In genomic region chr6:152720964-152721363, GRCh38 we compare ENCODE assay signal across 22 cellular contexts. TPM values are rescaled to one million over a fixed set of nuclear protein-coding genes. Genes with fewer than 3 reads are reported as not detected.
DNase-seq lines count a peak whose midpoint lies in the region; ATAC-seq, FAIRE-seq and TF ChIP-seq lines count a peak whose summit lies in the region.
"Had no signal": no experiment of that assay in that cellular context is flagged by ENCODE, and none has a peak within 500 bp of the region (broad histone marks: within the 10 kb centered on the region; RNA-seq: fewer than 3 reads in every experiment).

No MANE protein-coding gene starts in this region.

- H3K79me2 ChIP-seq in HCT116 (ENCODE audit: insufficient read depth, low read length), result no peaks in the 10 kb centered on the region
- H3K79me2 ChIP-seq in endothelial cell of umbilical vein (ENCODE audit: control insufficient read depth, insufficient read depth, low read length), result peaks cover 67% of the 10 kb centered on the region

- no peak overlapping the region for H3K27ac ChIP-seq in HCT116 (ENCODE audit: low read depth, low read length)
- H3K27ac ChIP-seq in endothelial cell of umbilical vein (ENCODE audit: insufficient read depth, low read depth, low read length), result peak overlapping the region; percentile 86
- H3K27ac ChIP-seq: gastrocnemius medialis, suprapubic skin had no signal

- no peak for TF ChIP-seq RAD21 in HCT116 (IDR thresholded peaks at IDR 0.05; ENCODE audit: low read depth)

- H3K9ac ChIP-seq in HCT116 (ENCODE audit: low read length) (no peak overlapping the region), endothelial cell of umbilical vein (replicated peaks; ENCODE audit: extremely low read depth, insufficient read depth, low read length) (peak overlapping the region; percentile 25)

- RAD21 ChIA-PET in HCT116 (lab: Charles Lee; ENCODE audit: low non-redundant PET in 1 of 2, low total read pairs in 2 of 2, uncharacterized antibody in 2 of 2, unreplicated experiment in 2 of 2), result no interaction called here

- BruUV-seq in HCT116 (replicated peaks; lab: Mats Ljungman, UMichigan) (no TSS peak), endothelial cell of umbilical vein (replicated peaks; lab: Mats Ljungman, UMichigan) (no TSS peak)

- no peaks in the 10 kb centered on the region for H3K9me2 ChIP-seq in HCT116 (ENCODE audit: insufficient read depth)

- POLR2A ChIA-PET in HCT116 (lab: Charles Lee), result no interaction called here
- POLR2A ChIA-PET in endothelial cell of umbilical vein (lab: Charles Lee), result interaction anchor here (3.2 kb wide), 1 partner anchor 20 kb away, joined by 15 read pairs; no protein-coding TSS in a partner anchor
- POLR2A ChIA-PET in activated CD4-positive, alpha-beta memory T cell treated with anti-CD3 and anti-CD28 coated beads, Interleukin-2, amount 10 ng/mL, durations not matched to agents 7 days and 5 days (lab: Charles Lee), result no interaction called here

- no peaks in the 10 kb centered on the region for H4K20me1 ChIP-seq in HCT116 (ENCODE audit: insufficient read depth)
- H4K20me1 ChIP-seq in endothelial cell of umbilical vein (replicated peaks; ENCODE audit: control insufficient read depth, extremely low read depth, insufficient read depth, low read length), result peaks cover 2% of the 10 kb centered on the region

- H3K4me2 ChIP-seq in HCT116 (ENCODE audit: low read length) (no peak overlapping the region), endothelial cell of umbilical vein (ENCODE audit: insufficient read depth, low read length) (peak overlapping the region; percentile 12)

- peak; percentile 40 for DNase-seq in HCT116 (ENCODE audit: low read depth, low spot score)
- DNase-seq in RPMI7951 (ENCODE audit: low read depth), result peak; percentile 20
- DNase-seq in endothelial cell of umbilical vein (ENCODE audit: low read depth, low spot score), result peak; percentile 81
- DNase-seq in renal cortical epithelial cell (ENCODE audit: low read depth), result peak; percentile 41
- DNase-seq in stimulated activated effector memory CD8-positive, alpha-beta T cell treated with anti-CD3 and anti-CD28 coated beads, Interleukin-12 subunit alpha, Interleukin-12 subunit beta, amount 100 ng/mL, for 72 hours (ENCODE audit: low spot score in 2 of 2), result no peak
- no peak for DNase-seq in activated CD4-positive, alpha-beta memory T cell treated with anti-CD3 and anti-CD28 coated beads, Interleukin-2, amount 10 ng/mL, durations not matched to agents 7 days and 5 days
- DNase-seq in stimulated activated naive CD8-positive, alpha-beta T cell treated with anti-CD3 and anti-CD28 coated beads, Interleukin-15, amount 100 ng/mL, for 72 hours, result no peak
- DNase-seq: activated CD4-positive, alpha-beta T cell treated with anti-CD3 and anti-CD28 coated beads, Interleukin-2, amount 10 ng/mL, durations not matched to agents 24 days and 14 days; CD4-positive, alpha-beta T cell; DMS153; gastrocnemius medialis; kidney; mesenchymal stem cell; naive thymus-derived CD4-positive, alpha-beta T cell; NK-92 treated with Interleukin-12 subunit alpha and Interleukin-12 subunit beta, amount 100 ng/mL, for 24 hours had no signal

- FAIRE-seq in endothelial cell of umbilical vein (lab: Jason Lieb, UNC), result peak; percentile 59
- FAIRE-seq: GM12878, kidney, TTC549 had no signal

- H3K4me1 Mint-ChIP-seq in stimulated activated effector memory CD8-positive, alpha-beta T cell treated with anti-CD3 and anti-CD28 coated beads, Interleukin-12 subunit alpha, Interleukin-12 subunit beta, amount 100 ng/mL, for 72 hours, result no peaks in the 10 kb centered on the region
- no peaks in the 10 kb centered on the region for H3K4me1 Mint-ChIP-seq in activated CD4-positive, alpha-beta memory T cell treated with anti-CD3 and anti-CD28 coated beads, Interleukin-2, amount 10 ng/mL, durations not matched to agents 7 days and 5 days
- H3K4me1 Mint-ChIP-seq in stimulated activated naive CD8-positive, alpha-beta T cell treated with anti-CD3 and anti-CD28 coated beads, Interleukin-15, amount 100 ng/mL, for 72 hours, result no peaks in the 10 kb centered on the region
- H3K4me1 Mint-ChIP-seq: activated CD4-positive, alpha-beta T cell treated with anti-CD3 and anti-CD28 coated beads, Interleukin-2, amount 10 ng/mL, durations not matched to agents 24 days and 14 days; naive thymus-derived CD4-positive, alpha-beta T cell had no signal

- CTCF ChIA-PET in HCT116 (lab: Charles Lee) (interaction anchor here (1.1 kb wide), 1 partner anchor 15 kb away, joined by 3 read pairs; no protein-coding TSS in a partner anchor), endothelial cell of umbilical vein (lab: Charles Lee) (interaction anchor here (1.1 to 2.8 kb wide), 7 partner anchors 9 to 227 kb away, joined by 3 to 16 read pairs (median 5); no protein-coding TSS in a partner anchor)
- CTCF ChIA-PET in activated CD4-positive, alpha-beta memory T cell treated with anti-CD3 and anti-CD28 coated beads, Interleukin-2, amount 10 ng/mL, durations not matched to agents 7 days and 5 days (lab: Charles Lee), result no interaction called here

- H3K4me1 ChIP-seq in HCT116 (ENCODE audit: control insufficient read depth in 1 of 2, insufficient read depth in 2 of 2, low read length in 2 of 2) (no peaks in the 10 kb centered on the region), endothelial cell of umbilical vein (ENCODE audit: control insufficient read depth, extremely low read depth, insufficient read depth, low read length) (peaks cover 43% of the 10 kb centered on the region)
- H3K4me1 ChIP-seq: gastrocnemius medialis, suprapubic skin had no signal

- no peak overlapping the region for H3K4me3 Mint-ChIP-seq in stimulated activated effector memory CD8-positive, alpha-beta T cell treated with anti-CD3 and anti-CD28 coated beads, Interleukin-12 subunit alpha, Interleukin-12 subunit beta, amount 100 ng/mL, for 72 hours
- H3K4me3 Mint-ChIP-seq in activated CD4-positive, alpha-beta memory T cell treated with anti-CD3 and anti-CD28 coated beads, Interleukin-2, amount 10 ng/mL, durations not matched to agents 7 days and 5 days, result no peak overlapping the region
- H3K4me3 Mint-ChIP-seq in stimulated activated naive CD8-positive, alpha-beta T cell treated with anti-CD3 and anti-CD28 coated beads, Interleukin-15, amount 100 ng/mL, for 72 hours, result no peak overlapping the region
- H3K4me3 Mint-ChIP-seq: activated CD4-positive, alpha-beta T cell treated with anti-CD3 and anti-CD28 coated beads, Interleukin-2, amount 10 ng/mL, durations not matched to agents 24 days and 14 days; CD4-positive, alpha-beta T cell; dendritic cell treated with granulocyte-macrophage colony-stimulating factor and Interleukin-4, amounts not matched to agents 40 ng/mL and 50 ng/mL, for 4 days; naive thymus-derived CD4-positive, alpha-beta T cell had no signal

- no peaks in the 10 kb centered on the region for H3K27me3 ChIP-seq in HCT116 (ENCODE audit: insufficient read depth, low read length)
- H3K27me3 ChIP-seq in endothelial cell of umbilical vein (ENCODE audit: control insufficient read depth in 2 of 2, insufficient read depth in 2 of 2, low read length in 2 of 2), result no peaks in the 10 kb centered on the region
- H3K27me3 ChIP-seq: gastrocnemius medialis, suprapubic skin had no signal

- H3K9me1 ChIP-seq in endothelial cell of umbilical vein (replicated peaks; ENCODE audit: control insufficient read depth, extremely low read depth, insufficient read depth, low read length), result no peaks in the 10 kb centered on the region

- no peak for TF ChIP-seq POLR2A in HCT116 (IDR thresholded peaks at IDR 0.05; ENCODE audit: borderline replicate concordance, extremely low read depth, insufficient read depth, insufficient read length)
- TF ChIP-seq POLR2A in endothelial cell of umbilical vein (IDR thresholded peaks at IDR 0.05; ENCODE audit: low read depth, low read length), result peak; percentile 22

- H3K27me3 Mint-ChIP-seq in activated CD4-positive, alpha-beta memory T cell treated with anti-CD3 and anti-CD28 coated beads, Interleukin-2, amount 10 ng/mL, durations not matched to agents 7 days and 5 days, result no peaks in the 10 kb centered on the region
- no peaks in the 10 kb centered on the region for H3K27me3 Mint-ChIP-seq in stimulated activated naive CD8-positive, alpha-beta T cell treated with anti-CD3 and anti-CD28 coated beads, Interleukin-15, amount 100 ng/mL, for 72 hours
- H3K27me3 Mint-ChIP-seq: activated CD4-positive, alpha-beta T cell treated with anti-CD3 and anti-CD28 coated beads, Interleukin-2, amount 10 ng/mL, durations not matched to agents 24 days and 14 days; dendritic cell treated with granulocyte-macrophage colony-stimulating factor and Interleukin-4, amounts not matched to agents 40 ng/mL and 50 ng/mL, for 4 days had no signal

- no peaks in the 10 kb centered on the region for H3K36me3 ChIP-seq in HCT116 (ENCODE audit: control insufficient read depth in 1 of 2, insufficient read depth in 2 of 2, low read length in 2 of 2)
- peaks cover 10 to 15% of the 10 kb centered on the region in 2 experiments for H3K36me3 ChIP-seq in endothelial cell of umbilical vein (ENCODE audit: control insufficient read depth in 2 of 2, extremely low read depth in 1 of 2, insufficient read depth in 2 of 2, low read length in 2 of 2)
- H3K36me3 ChIP-seq: gastrocnemius medialis, suprapubic skin had no signal

- no peaks in the 10 kb centered on the region for H3K9me3 Mint-ChIP-seq in stimulated activated effector memory CD8-positive, alpha-beta T cell treated with anti-CD3 and anti-CD28 coated beads, Interleukin-12 subunit alpha, Interleukin-12 subunit beta, amount 100 ng/mL, for 72 hours
- H3K9me3 Mint-ChIP-seq in activated CD4-positive, alpha-beta memory T cell treated with anti-CD3 and anti-CD28 coated beads, Interleukin-2, amount 10 ng/mL, durations not matched to agents 7 days and 5 days, result no peaks in the 10 kb centered on the region
- H3K9me3 Mint-ChIP-seq in stimulated activated naive CD8-positive, alpha-beta T cell treated with anti-CD3 and anti-CD28 coated beads, Interleukin-15, amount 100 ng/mL, for 72 hours, result no peaks in the 10 kb centered on the region
- H3K9me3 Mint-ChIP-seq: activated CD4-positive, alpha-beta T cell treated with anti-CD3 and anti-CD28 coated beads, Interleukin-2, amount 10 ng/mL, durations not matched to agents 24 days and 14 days; activated T-helper 2 cell treated with anti-CD3 and anti-CD28 coated beads, Interferon-gamma antibody, Interleukin-2, Interleukin-4, amounts not matched to agents 10 μg/mL and 5 μg/mL and 100 μg/mL, durations not matched to agents 14 hours and 24 hours and 36 hours; CD4-positive, alpha-beta T cell; dendritic cell treated with granulocyte-macrophage colony-stimulating factor and Interleukin-4, amounts not matched to agents 40 ng/mL and 50 ng/mL, for 4 days had no signal

- H3K4me3 ChIP-seq in HCT116 (replicated peaks in 1 of 2; ENCODE audit: low read depth in 1 of 2, low read length in 2 of 2) (no peak overlapping the region), endothelial cell of umbilical vein (replicated peaks in 1 of 3; ENCODE audit: insufficient read depth in 1 of 3, low read depth in 1 of 3, low read length in 3 of 3) (no peak overlapping the region)
- H3K4me3 ChIP-seq: gastrocnemius medialis, GM12878, suprapubic skin had no signal

- dilution Hi-C loops in endothelial cell of umbilical vein (cut with MboI; ENCODE audit: extremely low pct_ligation_motif_present, low sequenced_read_pairs), result no loop called here

- TF ChIP-seq CTCF in HCT116 (IDR thresholded peaks at IDR 0.05 in 2 of 3, conservative IDR thresholded peaks at IDR 0.05 in 1 of 3; ENCODE audit: borderline replicate concordance in 1 of 3, insufficient read depth in 1 of 3, low read depth in 2 of 3, low read length in 2 of 3) (no peak), endothelial cell of umbilical vein (IDR thresholded peaks at IDR 0.05; ENCODE audit: extremely low read depth in 1 of 2, insufficient read depth in 1 of 2, low read depth in 1 of 2, low read length in 2 of 2) (no peak)

- no peaks in the 10 kb centered on the region for H3K36me3 Mint-ChIP-seq in stimulated activated effector memory CD8-positive, alpha-beta T cell treated with anti-CD3 and anti-CD28 coated beads, Interleukin-12 subunit alpha, Interleukin-12 subunit beta, amount 100 ng/mL, for 72 hours
- H3K36me3 Mint-ChIP-seq in activated CD4-positive, alpha-beta memory T cell treated with anti-CD3 and anti-CD28 coated beads, Interleukin-2, amount 10 ng/mL, durations not matched to agents 7 days and 5 days (ENCODE audit: low read depth), result no peaks in the 10 kb centered on the region
- H3K36me3 Mint-ChIP-seq: naive thymus-derived CD4-positive, alpha-beta T cell had no signal

- intact Hi-C loops in HCT116 (cut with micrococcal nuclease) (no loop called here), endothelial cell of umbilical vein (cut with micrococcal nuclease) (loop anchor here (1.0 kb wide), 3 partner anchors 19 to 48 kb away; partner anchors contain the start of gene MYCT1)

- H2AFZ ChIP-seq in HCT116 (ENCODE audit: low read depth, low read length, poor library complexity, severe bottlenecking) (no peak overlapping the region), endothelial cell of umbilical vein (ENCODE audit: low read depth, low read length) (no peak overlapping the region)

- H3K27ac Mint-ChIP-seq in stimulated activated effector memory CD8-positive, alpha-beta T cell treated with anti-CD3 and anti-CD28 coated beads, Interleukin-12 subunit alpha, Interleukin-12 subunit beta, amount 100 ng/mL, for 72 hours, result no peak overlapping the region
- H3K27ac Mint-ChIP-seq in activated CD4-positive, alpha-beta memory T cell treated with anti-CD3 and anti-CD28 coated beads, Interleukin-2, amount 10 ng/mL, durations not matched to agents 7 days and 5 days, result no peak overlapping the region
- H3K27ac Mint-ChIP-seq in stimulated activated naive CD8-positive, alpha-beta T cell treated with anti-CD3 and anti-CD28 coated beads, Interleukin-15, amount 100 ng/mL, for 72 hours, result no peak overlapping the region
- H3K27ac Mint-ChIP-seq: activated CD4-positive, alpha-beta T cell treated with anti-CD3 and anti-CD28 coated beads, Interleukin-2, amount 10 ng/mL, durations not matched to agents 24 days and 14 days; activated T-helper 2 cell treated with anti-CD3 and anti-CD28 coated beads, Interferon-gamma antibody, Interleukin-2, Interleukin-4, amounts not matched to agents 10 μg/mL and 5 μg/mL and 100 μg/mL, durations not matched to agents 14 hours and 24 hours and 36 hours; CD4-positive, alpha-beta T cell; dendritic cell treated with granulocyte-macrophage colony-stimulating factor and Interleukin-4, amounts not matched to agents 40 ng/mL and 50 ng/mL, for 4 days; naive thymus-derived CD4-positive, alpha-beta T cell had no signal

- no peaks in the 10 kb centered on the region for H3K9me3 ChIP-seq in HCT116 (ENCODE audit: control insufficient read depth in 1 of 2, insufficient read depth in 1 of 2, low read depth in 1 of 2, low read length in 2 of 2)
- no peaks in the 10 kb centered on the region for H3K9me3 ChIP-seq in endothelial cell of umbilical vein (replicated peaks; ENCODE audit: control insufficient read depth, insufficient read depth, low read length)
- H3K9me3 ChIP-seq: gastrocnemius medialis, suprapubic skin had no signal

- peak; percentile 67 for ATAC-seq in HCT116
- ATAC-seq in stimulated activated effector memory CD8-positive, alpha-beta T cell treated with anti-CD3 and anti-CD28 coated beads, Interleukin-12 subunit alpha, Interleukin-12 subunit beta, amount 100 ng/mL, for 72 hours, result no peak
- no peak for ATAC-seq in stimulated activated naive CD8-positive, alpha-beta T cell treated with anti-CD3 and anti-CD28 coated beads, Interleukin-15, amount 100 ng/mL, for 72 hours
- ATAC-seq: gastrocnemius medialis; GM12878; naive thymus-derived CD4-positive, alpha-beta T cell; sciatic nerve had no signal

RNA-seq across cellular contexts. Expression of gene MYCT1, which starts 23.3 kb away (rescaled TPM):
- total RNA-seq in HCT116 (2021; ENCODE audit: unreplicated experiment) (not detected), endothelial cell of umbilical vein (106 and 119 TPM in 2 replicates), renal cortical epithelial cell (0.15 and 0.52 TPM in 2 replicates)
- not detected in 2 replicates for polyA plus RNA-seq in HCT116 (2012)
- 0.10 and 0.48 TPM in 2 replicates for total RNA-seq in RPMI7951 (2014; rRNA removed; shearing (Covaris generic))
- polyA plus RNA-seq in endothelial cell of umbilical vein, result 103 and 110 TPM in 2 replicates
- 88.0 and 93.5 TPM in 2 replicates for polyA plus RNA-seq in endothelial cell of umbilical vein (2011; cell fraction: cytosol; rRNA removed)
- 108 and 121 TPM in 2 replicates for polyA plus RNA-seq in endothelial cell of umbilical vein (2011; cell fraction: nucleus; rRNA removed)
- 61.9 and 87.5 TPM in 2 replicates for polyA plus RNA-seq in endothelial cell of umbilical vein (2012)
- 188 and 189 TPM in 2 replicates for polyA minus RNA-seq in endothelial cell of umbilical vein
- polyA minus RNA-seq in endothelial cell of umbilical vein (2011; cell fraction: cytosol; rRNA and poly(A)+ RNA removed), result not detected
- 138 and 188 TPM in 2 replicates for polyA minus RNA-seq in endothelial cell of umbilical vein (2011; cell fraction: nucleus; rRNA and poly(A)+ RNA removed)
- not detected for total RNA-seq in activated CD4-positive, alpha-beta memory T cell treated with anti-CD3 and anti-CD28 coated beads, Interleukin-2, amount 10 ng/mL, durations not matched to agents 7 days and 5 days
- total RNA-seq: activated CD4-positive, alpha-beta T cell treated with anti-CD3 and anti-CD28 coated beads, Interleukin-2, amount 10 ng/mL, durations not matched to agents 24 days and 14 days; activated T-helper 2 cell treated with anti-CD3 and anti-CD28 coated beads, Interferon-gamma antibody, Interleukin-2, Interleukin-4, amounts not matched to agents 10 μg/mL and 5 μg/mL and 100 μg/mL, durations not matched to agents 14 hours and 24 hours and 36 hours; CD4-positive, alpha-beta T cell; epithelial cell of proximal tubule; GM12878 had no signal
- polyA plus RNA-seq: naive thymus-derived CD4-positive, alpha-beta T cell had no signal

RNA-seq across cellular contexts. Expression of gene VIP, which starts 29.6 kb away (rescaled TPM):
- total RNA-seq in HCT116 (2021; ENCODE audit: unreplicated experiment), result not detected
- not detected in 2 replicates for polyA plus RNA-seq in HCT116 (2012)
- not detected in 2 replicates for total RNA-seq in RPMI7951 (2014; rRNA removed; shearing (Covaris generic))
- total RNA-seq in endothelial cell of umbilical vein, result 1.2 and 2.0 TPM in 2 replicates
- polyA plus RNA-seq in endothelial cell of umbilical vein, result 0.70 and 0.89 TPM in 2 replicates
- 0.23 and 0.42 TPM in 2 replicates for polyA plus RNA-seq in endothelial cell of umbilical vein (2011; cell fraction: cytosol; rRNA removed)
- 16.7 and 19.2 TPM in 2 replicates for polyA plus RNA-seq in endothelial cell of umbilical vein (2011; cell fraction: nucleus; rRNA removed)
- polyA plus RNA-seq in endothelial cell of umbilical vein (2012), result 0.42 and 1.3 TPM in 2 replicates
- 0.49 and 1.3 TPM in 2 replicates for polyA minus RNA-seq in endothelial cell of umbilical vein
- not detected for polyA minus RNA-seq in endothelial cell of umbilical vein (2011; cell fraction: cytosol; rRNA and poly(A)+ RNA removed)
- polyA minus RNA-seq in endothelial cell of umbilical vein (2011; cell fraction: nucleus; rRNA and poly(A)+ RNA removed), result 1.3 and 2.2 TPM in 2 replicates
- not detected in 2 replicates for total RNA-seq in renal cortical epithelial cell
- total RNA-seq in activated CD4-positive, alpha-beta memory T cell treated with anti-CD3 and anti-CD28 coated beads, Interleukin-2, amount 10 ng/mL, durations not matched to agents 7 days and 5 days, result not detected
- total RNA-seq: activated CD4-positive, alpha-beta T cell treated with anti-CD3 and anti-CD28 coated beads, Interleukin-2, amount 10 ng/mL, durations not matched to agents 24 days and 14 days; activated T-helper 2 cell treated with anti-CD3 and anti-CD28 coated beads, Interferon-gamma antibody, Interleukin-2, Interleukin-4, amounts not matched to agents 10 μg/mL and 5 μg/mL and 100 μg/mL, durations not matched to agents 14 hours and 24 hours and 36 hours; CD4-positive, alpha-beta T cell; epithelial cell of proximal tubule; naive thymus-derived CD4-positive, alpha-beta T cell had no signal
- polyA plus RNA-seq: GM12878; naive thymus-derived CD4-positive, alpha-beta T cell had no signal

Comparison
In these comparisons a context has a peak if more than half of its experiments do, and no peak if none do; other contexts are left out.
1. DNase-seq: peak in HCT116 (single experiment), RPMI7951 (single experiment), endothelial cell of umbilical vein (single experiment) and renal cortical epithelial cell (single experiment); none in stimulated activated effector memory CD8-positive, alpha-beta T cell treated with anti-CD3 and anti-CD28 coated beads, Interleukin-12 subunit alpha, Interleukin-12 subunit beta, amount 100 ng/mL, for 72 hours (0 of 2), activated CD4-positive, alpha-beta memory T cell treated with anti-CD3 and anti-CD28 coated beads, Interleukin-2, amount 10 ng/mL, durations not matched to agents 7 days and 5 days (single experiment) and stimulated activated naive CD8-positive, alpha-beta T cell treated with anti-CD3 and anti-CD28 coated beads, Interleukin-15, amount 100 ng/mL, for 72 hours (0 of 2).
2. RNA of gene MYCT1, which starts 23.3 kb away (total RNA-seq): 106 to 119 TPM in endothelial cell of umbilical vein; 0.10 to 0.48 TPM in RPMI7951, 0.15 to 0.52 TPM in renal cortical epithelial cell, not detected in HCT116 (single experiment) and not detected in activated CD4-positive, alpha-beta memory T cell treated with anti-CD3 and anti-CD28 coated beads, Interleukin-2, amount 10 ng/mL, durations not matched to agents 7 days and 5 days; every median in the first group is over 10 times any median in the second.